In the genomic region with DNA sequence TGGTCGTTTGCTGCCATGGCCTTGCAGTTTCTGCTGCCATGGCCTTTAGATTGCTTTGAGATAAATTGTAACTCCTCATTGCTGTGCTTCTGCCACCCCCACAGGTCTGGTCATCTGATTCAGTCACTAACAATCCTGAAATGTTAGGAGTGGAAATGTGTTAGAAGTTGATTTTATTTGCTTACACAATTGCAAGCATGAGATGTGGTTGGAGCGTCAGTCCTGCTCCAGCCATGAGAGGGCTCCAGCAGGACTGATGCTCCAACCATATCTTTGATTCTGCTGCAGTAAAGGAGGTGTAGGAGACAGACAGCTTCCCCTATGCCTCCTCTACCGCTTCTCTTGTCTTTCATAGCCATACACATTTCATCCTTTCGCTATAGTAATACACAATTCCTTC, we compare ENCODE assay signal across 1 cellular context.
TF ChIP-seq lines count a peak whose summit lies in the region.

No MANE protein-coding gene starts in this region.

TF ChIP-seq in GM23338, 12 proteins besides CTCF, POLR2A, EP300 and RAD21 (continued from another document):
- no peak for TF ChIP-seq EZH2phosphoT487 (IDR thresholded peaks at IDR 0.05; ENCODE audit: unreplicated experiment)
- TF ChIP-seq, protein P1, sequence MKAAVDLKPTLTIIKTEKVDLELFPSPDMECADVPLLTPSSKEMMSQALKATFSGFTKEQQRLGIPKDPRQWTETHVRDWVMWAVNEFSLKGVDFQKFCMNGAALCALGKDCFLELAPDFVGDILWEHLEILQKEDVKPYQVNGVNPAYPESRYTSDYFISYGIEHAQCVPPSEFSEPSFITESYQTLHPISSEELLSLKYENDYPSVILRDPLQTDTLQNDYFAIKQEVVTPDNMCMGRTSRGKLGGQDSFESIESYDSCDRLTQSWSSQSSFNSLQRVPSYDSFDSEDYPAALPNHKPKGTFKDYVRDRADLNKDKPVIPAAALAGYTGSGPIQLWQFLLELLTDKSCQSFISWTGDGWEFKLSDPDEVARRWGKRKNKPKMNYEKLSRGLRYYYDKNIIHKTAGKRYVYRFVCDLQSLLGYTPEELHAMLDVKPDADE (IDR thresholded peaks at IDR 0.05): no peak
- no peak for TF ChIP-seq ZNF331 (CRISPR knock-in tag; IDR thresholded peaks at IDR 0.05; ENCODE audit: low read depth)
- TF ChIP-seq, protein P2, sequence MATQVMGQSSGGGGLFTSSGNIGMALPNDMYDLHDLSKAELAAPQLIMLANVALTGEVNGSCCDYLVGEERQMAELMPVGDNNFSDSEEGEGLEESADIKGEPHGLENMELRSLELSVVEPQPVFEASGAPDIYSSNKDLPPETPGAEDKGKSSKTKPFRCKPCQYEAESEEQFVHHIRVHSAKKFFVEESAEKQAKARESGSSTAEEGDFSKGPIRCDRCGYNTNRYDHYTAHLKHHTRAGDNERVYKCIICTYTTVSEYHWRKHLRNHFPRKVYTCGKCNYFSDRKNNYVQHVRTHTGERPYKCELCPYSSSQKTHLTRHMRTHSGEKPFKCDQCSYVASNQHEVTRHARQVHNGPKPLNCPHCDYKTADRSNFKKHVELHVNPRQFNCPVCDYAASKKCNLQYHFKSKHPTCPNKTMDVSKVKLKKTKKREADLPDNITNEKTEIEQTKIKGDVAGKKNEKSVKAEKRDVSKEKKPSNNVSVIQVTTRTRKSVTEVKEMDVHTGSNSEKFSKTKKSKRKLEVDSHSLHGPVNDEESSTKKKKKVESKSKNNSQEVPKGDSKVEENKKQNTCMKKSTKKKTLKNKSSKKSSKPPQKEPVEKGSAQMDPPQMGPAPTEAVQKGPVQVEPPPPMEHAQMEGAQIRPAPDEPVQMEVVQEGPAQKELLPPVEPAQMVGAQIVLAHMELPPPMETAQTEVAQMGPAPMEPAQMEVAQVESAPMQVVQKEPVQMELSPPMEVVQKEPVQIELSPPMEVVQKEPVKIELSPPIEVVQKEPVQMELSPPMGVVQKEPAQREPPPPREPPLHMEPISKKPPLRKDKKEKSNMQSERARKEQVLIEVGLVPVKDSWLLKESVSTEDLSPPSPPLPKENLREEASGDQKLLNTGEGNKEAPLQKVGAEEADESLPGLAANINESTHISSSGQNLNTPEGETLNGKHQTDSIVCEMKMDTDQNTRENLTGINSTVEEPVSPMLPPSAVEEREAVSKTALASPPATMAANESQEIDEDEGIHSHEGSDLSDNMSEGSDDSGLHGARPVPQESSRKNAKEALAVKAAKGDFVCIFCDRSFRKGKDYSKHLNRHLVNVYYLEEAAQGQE (IDR thresholded peaks at IDR 0.05; ENCODE audit: unreplicated experiment): no peak
- no peak for TF ChIP-seq POLR2AphosphoS5 (IDR thresholded peaks at IDR 0.05; ENCODE audit: low read depth)
